21 cellular contexts compared by ENCODE assay signal in the genomic region with DNA sequence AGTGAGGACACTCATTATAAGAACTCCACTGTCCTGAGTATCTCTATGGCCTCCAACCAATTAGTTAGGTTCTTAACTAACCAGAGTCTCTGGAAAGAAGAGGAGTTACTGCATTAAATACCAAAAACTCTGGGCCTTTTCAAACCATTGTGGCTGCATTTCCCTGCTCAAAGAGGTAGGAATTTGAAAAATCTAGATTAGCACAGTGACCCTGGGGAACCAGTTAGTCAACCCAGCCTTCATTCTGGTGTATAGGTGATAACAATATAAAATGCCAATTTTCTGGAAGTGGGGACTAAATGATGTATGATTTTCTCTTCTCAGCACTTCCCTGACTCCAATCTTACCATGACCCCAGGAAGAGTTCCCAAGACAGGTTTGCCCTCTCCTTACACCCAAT.
DNase-seq lines count a peak whose midpoint lies in the region; ATAC-seq, FAIRE-seq and TF ChIP-seq lines count a peak whose summit lies in the region.
"Had no signal": no experiment of that assay in that cellular context is flagged by ENCODE, and none has a peak within 500 bp of the region (broad histone marks: within the 10 kb centered on the region; RNA-seq: fewer than 3 reads in every experiment).

No MANE protein-coding gene starts in this region.

- H3K27ac ChIP-seq in HUES48 (ENCODE audit: low read depth, low read length): peak overlapping the region; percentile 18
- no peak overlapping the region for H3K27ac ChIP-seq in H1 (ENCODE audit: low read depth, low read length)
- H3K27ac ChIP-seq: A549, KMS-11 had no signal

- H3K23me2 ChIP-seq in H1 (ENCODE audit: low read depth, low read length): no peaks in the 10 kb centered on the region

- no peak overlapping the region for H3K4ac ChIP-seq in H1 (replicated peaks; ENCODE audit: insufficient read length, low read depth, low read length)

- no peak overlapping the region for H4K8ac ChIP-seq in H1 (ENCODE audit: extremely low read depth, insufficient read depth, low read length)

- H4K20me1 ChIP-seq in H1 (replicated peaks in 1 of 2; ENCODE audit: control insufficient read depth in 1 of 2, insufficient read depth in 2 of 2, low read length in 2 of 2): no peaks in the 10 kb centered on the region

- no peaks in the 10 kb centered on the region for H3K27me3 Mint-ChIP-seq in progenitor cell of endocrine pancreas
- H3K27me3 Mint-ChIP-seq: CD4-positive, alpha-beta T cell had no signal

- H3K79me1 ChIP-seq in H1 (ENCODE audit: low read depth, low read length): no peaks in the 10 kb centered on the region

- TF ChIP-seq RAD21 in H1 (IDR thresholded peaks at IDR 0.05 in 1 of 2, conservative IDR thresholded peaks at IDR 0.05 in 1 of 2; ENCODE audit: low read depth in 2 of 2, low read length in 2 of 2): no peak

- H3K9me3 Mint-ChIP-seq in progenitor cell of endocrine pancreas (ENCODE audit: low read depth): no peaks in the 10 kb centered on the region
- H3K9me3 Mint-ChIP-seq: CD4-positive, alpha-beta T cell had no signal

- H3K36me3 ChIP-seq in HUES48 (ENCODE audit: control insufficient read depth, insufficient read depth, low read length) (no peaks in the 10 kb centered on the region), H1 (ENCODE audit: control insufficient read depth in 2 of 4, insufficient read depth in 4 of 4, low read length in 3 of 4) (no peaks in the 10 kb centered on the region)

- no peak overlapping the region for H2BK120ac ChIP-seq in H1 (replicated peaks; ENCODE audit: low read depth, low read length)

- H3K27ac Mint-ChIP-seq in progenitor cell of endocrine pancreas: peak overlapping the region; percentile 77
- H3K27ac Mint-ChIP-seq: CD4-positive, alpha-beta T cell had no signal

- no peak overlapping the region for H3K56ac ChIP-seq in H1 (replicated peaks; ENCODE audit: insufficient read length, low read depth, low read length)

- peak overlapping the region in 1 of 2 experiments; percentile 19; a peak in 1 of 4 replicates for H3K4me2 ChIP-seq in H1 (ENCODE audit: insufficient read depth in 1 of 2, low read depth in 2 of 2, low read length in 2 of 2)
- H3K4me2 ChIP-seq: A549, KMS-11 had no signal

- no peak for TF ChIP-seq EP300 in H1 (IDR thresholded peaks at IDR 0.05; ENCODE audit: borderline replicate concordance in 1 of 2, low read depth in 2 of 2, low read length in 2 of 2)

- no peak for FAIRE-seq in H1 (lab: Jason Lieb, UNC)
- FAIRE-seq: A549, GM12878, GM19239 had no signal

- H3K9ac ChIP-seq in HUES48 (ENCODE audit: low read depth, low read length): no peak overlapping the region
- H3K9ac ChIP-seq in H1 (replicated peaks in 1 of 4; ENCODE audit: extremely low read depth in 1 of 4, low read depth in 3 of 4, low read length in 3 of 4): no peak overlapping the region
- H3K9ac ChIP-seq: KMS-11 had no signal

- TF ChIP-seq POLR2A in H1 (IDR thresholded peaks at IDR 0.05; ENCODE audit: control extremely low read depth in 1 of 2, low read depth in 2 of 2, low read length in 2 of 2): no peak

- H3K4me3 ChIP-seq in HUES48 (ENCODE audit: low read depth, low read length) (no peak overlapping the region), H1 (ENCODE audit: extremely low read depth in 1 of 4, insufficient read depth in 2 of 4, low read depth in 3 of 4, low read length in 4 of 4) (no peak overlapping the region)
- H3K4me3 ChIP-seq: A549, GM12878 had no signal

- no peak overlapping the region for H2BK20ac ChIP-seq in H1 (ENCODE audit: low read length)

- no peak overlapping the region for H4K5ac ChIP-seq in H1 (ENCODE audit: insufficient read length, low read depth, low read length)

- no peak overlapping the region for H2AK5ac ChIP-seq in H1 (ENCODE audit: low read depth, low read length)

- no peaks in the 10 kb centered on the region for H3K79me2 ChIP-seq in H1 (ENCODE audit: control insufficient read depth in 1 of 2, insufficient read depth in 2 of 2, low read length in 2 of 2)

- H3K9me3 ChIP-seq in HUES48 (ENCODE audit: control insufficient read depth, insufficient read depth, low read length) (no peaks in the 10 kb centered on the region), H1 (ENCODE audit: insufficient read depth in 2 of 2, low read depth in 1 of 2, low read length in 1 of 2) (no peaks in the 10 kb centered on the region)
- H3K9me3 ChIP-seq: A549, Caco-2 had no signal

- no peaks in the 10 kb centered on the region for H3K27me3 ChIP-seq in HUES48 (ENCODE audit: control insufficient read depth, insufficient read depth, low read length)
- H3K27me3 ChIP-seq in H1 (replicated peaks in 1 of 4; ENCODE audit: control insufficient read depth in 3 of 4, extremely low read depth in 1 of 4, insufficient read depth in 3 of 4, low read length in 3 of 4): no peaks in the 10 kb centered on the region

- no peak for ATAC-seq in GM21576 (IDR thresholded peaks at IDR 0.05; ENCODE audit: unreplicated experiment)
- ATAC-seq: A549, GM12878, Panc1, Right ventricle myocardium inferior had no signal

- H3K14ac ChIP-seq in H1 (ENCODE audit: insufficient read length): no peak overlapping the region

- H3K4me1 ChIP-seq in HUES48 (ENCODE audit: control insufficient read depth, insufficient read depth, low read length) (peaks cover 11% of the 10 kb centered on the region), H1 (replicated peaks in 1 of 4; ENCODE audit: control insufficient read depth in 3 of 4, insufficient read depth in 4 of 4, low read length in 3 of 4) (peaks cover 0 to 3% (median 0%) of the 10 kb centered on the region in 4 experiments; a peak in 1 of 7 replicates)
- H3K4me1 ChIP-seq: A549, Caco-2 had no signal

- no peak overlapping the region for H3K18ac ChIP-seq in H1 (ENCODE audit: extremely low read depth, low read length)

- no peak overlapping the region for H4K91ac ChIP-seq in H1 (replicated peaks; ENCODE audit: insufficient read length, low read length)

- H2AFZ ChIP-seq in H1 (ENCODE audit: low read length): no peak overlapping the region

- no peaks in the 10 kb centered on the region for H3K36me3 Mint-ChIP-seq in progenitor cell of endocrine pancreas (ENCODE audit: insufficient read depth)

- CTCF ChIA-PET in H1 (lab: Charles Lee; ENCODE audit: partially characterized antibody): no interaction called here

- no peak for DNase-seq in H1 (ENCODE audit: low read depth in 1 of 2, low spot score in 2 of 2)
- peak; percentile 43 for DNase-seq in left kidney (ENCODE audit: low read depth, low spot score)
- DNase-seq in progenitor cell of endocrine pancreas (ENCODE audit: low spot score, unreplicated experiment): no peak
- DNase-seq in T-helper 2 cell: no peak
- DNase-seq in stimulated activated naive CD4-positive, alpha-beta T cell (lab: John Stamatoyannopoulos, UW): no peak
- DNase-seq in NCI-H1105 (lab: John Stamatoyannopoulos, UW): no peak
- DNase-seq: CD4-positive, alpha-beta T cell; DMS153; NCI-H1436; NCI-H2029; NCI-H345; NCI-H524 treated with DMSO at 0.1 percent for 48 hours had no signal

- TF ChIP-seq CTCF in H1 (IDR thresholded peaks at IDR 0.05; ENCODE audit: control extremely low read depth in 1 of 3, insufficient read depth in 1 of 3, low read depth in 1 of 3, low read length in 3 of 3) (no peak), progenitor cell of endocrine pancreas (IDR thresholded peaks at IDR 0.05; ENCODE audit: unreplicated experiment) (no peak)

- H2BK15ac ChIP-seq in H1 (ENCODE audit: low read length): no peak overlapping the region

- no peak overlapping the region for H2BK5ac ChIP-seq in H1 (ENCODE audit: low read depth, low read length)

- no peak overlapping the region for H2BK12ac ChIP-seq in H1 (ENCODE audit: low read depth, low read length)

- no peak overlapping the region for H3K23ac ChIP-seq in H1 (ENCODE audit: insufficient read length)

- peak overlapping the region; percentile 7 for H3K4me3 Mint-ChIP-seq in progenitor cell of endocrine pancreas (ENCODE audit: low read depth)
- H3K4me3 Mint-ChIP-seq: CD4-positive, alpha-beta T cell had no signal

- POLR2A ChIA-PET in H1 (lab: Charles Lee; ENCODE audit: partially characterized antibody): no interaction called here

- H3K4me1 Mint-ChIP-seq in progenitor cell of endocrine pancreas (ENCODE audit: low read depth): peaks cover 21% of the 10 kb centered on the region

TF ChIP-seq in H1, 55 proteins besides CTCF, POLR2A, EP300 and RAD21:
- TF ChIP-seq SP1 (IDR thresholded peaks at IDR 0.05; ENCODE audit: low read depth, low read length) (0 out of 2 replicates have a peak, but pooled peaks have one; percentile 44), TEAD4 (IDR thresholded peaks at IDR 0.05; ENCODE audit: low read depth, low read length) (peak; percentile 59; the same call in 1 of the 2 replicates), ZNF274 (IDR thresholded peaks at IDR 0.05; ENCODE audit: borderline replicate concordance, extremely low read depth, low read length) (no peak), BCL11A (IDR thresholded peaks at IDR 0.05; ENCODE audit: low read depth in 2 of 2, low read length in 2 of 2) (no peak), SUZ12 (IDR thresholded peaks at IDR 0.05; ENCODE audit: low read length) (no peak), KDM4A (IDR thresholded peaks at IDR 0.05; ENCODE audit: low read depth, low read length, severe bottlenecking) (no peak)
